In the genomic region with DNA sequence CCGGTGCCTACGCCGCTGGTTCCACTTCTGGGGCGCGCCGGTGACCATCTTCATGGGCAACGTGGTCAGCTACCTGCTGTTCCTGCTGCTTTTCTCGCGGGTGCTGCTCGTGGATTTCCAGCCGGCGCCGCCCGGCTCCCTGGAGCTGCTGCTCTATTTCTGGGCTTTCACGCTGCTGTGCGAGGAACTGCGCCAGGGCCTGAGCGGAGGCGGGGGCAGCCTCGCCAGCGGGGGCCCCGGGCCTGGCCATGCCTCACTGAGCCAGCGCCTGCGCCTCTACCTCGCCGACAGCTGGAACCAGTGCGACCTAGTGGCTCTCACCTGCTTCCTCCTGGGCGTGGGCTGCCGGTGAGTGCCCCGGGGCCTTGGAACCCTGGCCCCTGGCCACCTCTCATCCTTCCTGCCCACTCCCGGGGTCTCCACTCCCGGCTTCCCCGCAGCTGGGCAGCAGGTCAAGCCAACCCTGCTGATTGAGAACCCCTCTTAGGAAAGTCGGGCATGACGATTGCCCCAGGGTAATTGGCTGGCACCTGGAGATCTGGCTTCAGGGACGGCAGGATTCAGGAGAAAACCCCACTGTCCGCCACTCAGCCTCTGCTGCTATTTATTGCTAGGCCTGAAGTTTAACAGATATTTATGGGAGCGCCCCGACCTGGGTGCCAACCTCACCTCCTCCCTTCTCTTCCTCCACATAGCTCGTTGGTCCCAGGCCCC, we compare ENCODE assay signal across 17 cellular contexts. TPM values are rescaled to one million over a fixed set of nuclear protein-coding genes. Genes with fewer than 3 reads are reported as not detected.
DNase-seq lines count a peak whose midpoint lies in the region; ATAC-seq, FAIRE-seq and TF ChIP-seq lines count a peak whose summit lies in the region.
"Had no signal": no experiment of that assay in that cellular context is flagged by ENCODE, and none has a peak within 500 bp of the region (broad histone marks: within the 10 kb centered on the region; RNA-seq: fewer than 3 reads in every experiment).

No MANE protein-coding gene starts in this region.

- H3K27me3 ChIP-seq in K562 (ENCODE audit: control insufficient read depth in 2 of 2, insufficient read depth in 2 of 2, low read length in 2 of 2) = no peaks in the 10 kb centered on the region
- no peaks in the 10 kb centered on the region for H3K27me3 ChIP-seq in transverse colon
- H3K27me3 ChIP-seq: tibial nerve had no signal

- 88% methylated on average over 30 of the region's 40 CpGs for WGBS in K562 (ENCODE audit: insufficient coverage, low coverage, missing lambda C conversion rate)
- WGBS in transverse colon (ENCODE audit: low coverage in 1 of 2), 2 donors = 46% methylated on average over 6 to 26 of the region's 40 CpGs

- intact Hi-C loops in K562 (cut with micrococcal nuclease) (no loop called here), transverse colon (cut with DNase I; ENCODE audit: low total_unique reads) (no loop called here)

- H3K9me1 ChIP-seq in K562 (ENCODE audit: control insufficient read depth, insufficient read depth, low read length) = no peaks in the 10 kb centered on the region

- POLR2A ChIA-PET in K562 (lab: Yijun Ruan, JAX) = interaction anchor here (1.6 kb wide), 1 partner anchor 10 kb away, joined by 4 read pairs; no protein-coding TSS in a partner anchor

- CTCF ChIA-PET in K562 (lab: Yijun Ruan, JAX; ENCODE audit: low intra/inter-chr PET ratio) = interaction anchor here (0.7 kb wide), 1 partner anchor 137 kb away, joined by 5 read pairs; no protein-coding TSS in a partner anchor

- TF ChIP-seq POLR2A in K562 (conservative IDR thresholded peaks at IDR 0.05) (no peak), transverse colon (IDR thresholded peaks at IDR 0.05) (no peak)

- no peak overlapping the region for H3K27ac ChIP-seq in K562 (ENCODE audit: extremely low read depth, low read depth, low read length)
- H3K27ac ChIP-seq in transverse colon = peak overlapping the region; percentile 72 to 84 (median 82)
- H3K27ac ChIP-seq: tibial nerve had no signal

- H3K36me3 ChIP-seq in K562 (ENCODE audit: control insufficient read depth, insufficient read depth, low read length) (peaks cover 14% of the 10 kb centered on the region; the same call in 2 of the 3 replicates), transverse colon (peaks cover 0 to 12% (median 5%) of the 10 kb centered on the region in 4 donors)
- H3K36me3 ChIP-seq: HAP-1 had no signal

- in situ Hi-C loops in K562 (cut with MboI) (no loop called here), transverse colon (cut with MboI; ENCODE audit: low pct_ligation_motif_present in 1 of 4, low pct_unique_long_range_greater_than_20kb in 1 of 4, low sequenced_read_pairs in 3 of 4) (no loop called here)

- H3K4me3 ChIP-seq in K562 (no peak overlapping the region), transverse colon (no peak overlapping the region)
- H3K4me3 ChIP-seq: HAP-1, tibial nerve had no signal

- TF ChIP-seq EP300 in K562 (IDR thresholded peaks at IDR 0.05; ENCODE audit: low read length) (no peak), transverse colon (IDR thresholded peaks at IDR 0.05; ENCODE audit: low read depth) (no peak)

- no peaks in the 10 kb centered on the region for H3K9me3 ChIP-seq in K562 (replicated peaks; ENCODE audit: control insufficient read depth, insufficient read depth, low read depth, low read length)
- no peaks in the 10 kb centered on the region for H3K9me3 ChIP-seq in transverse colon
- H3K9me3 ChIP-seq: HAP-1, tibial nerve had no signal

- H4K20me1 ChIP-seq in K562 (replicated peaks; ENCODE audit: control insufficient read depth, insufficient read depth, low read length) = no peaks in the 10 kb centered on the region

- TF ChIP-seq RAD21 in K562 (CRISPR knock-in tag; conservative IDR thresholded peaks at IDR 0.05 in 1 of 2, IDR thresholded peaks at IDR 0.05 in 1 of 2) = no peak

- no peak for TF ChIP-seq CTCF in K562 (IDR thresholded peaks at IDR 0.05 in 2 of 3, conservative IDR thresholded peaks at IDR 0.05 in 1 of 3; ENCODE audit: insufficient read depth in 2 of 3, low read depth in 1 of 3, low read length in 3 of 3)
- TF ChIP-seq CTCF in transverse colon (IDR thresholded peaks at IDR 0.05) = no peak

- BruUV-seq in K562 (replicated peaks; lab: Mats Ljungman, UMichigan) = no TSS peak

- no peak overlapping the region for H3K9ac ChIP-seq in K562 (ENCODE audit: insufficient read depth in 1 of 2, low read depth in 2 of 2, low read length in 2 of 2)

- DNase-seq in NCI-H146 (lab: John Stamatoyannopoulos, UW) = peak; percentile 45
- no peak for DNase-seq in NCI-H146 treated with DMSO at 0.1 percent for 48 hours (lab: John Stamatoyannopoulos, UW; ENCODE audit: unreplicated experiment)
- DNase-seq in K562 (ENCODE audit: extremely low read depth in 1 of 4, low spot score in 3 of 4) = peak in 3 of 4 experiments; percentile 2 to 3 (median 2)
- peak; percentile 86 for DNase-seq in left kidney (ENCODE audit: low read depth, low spot score)
- peak; percentile 59 for DNase-seq in transverse colon
- no peak for DNase-seq in T-helper 1 cell
- DNase-seq in mesenteric fat pad (ENCODE audit: low spot score) = no peak
- no peak for DNase-seq in medulla oblongata (ENCODE audit: extremely low spot score)
- DNase-seq: activated CD8-positive, alpha-beta T cell treated with anti-CD3 and anti-CD28 coated beads, Interleukin-2, amount 10 ng/mL, durations not matched to agents 7 days and 5 days; activated naive CD4-positive, alpha-beta T cell treated with anti-CD3 and anti-CD28 coated beads, Interleukin-2, amount 10 ng/mL, durations not matched to agents 7 days and 5 days; NCI-H1930; T1000 had no signal

- H3K4me1 ChIP-seq in K562 (replicated peaks in 1 of 2; ENCODE audit: control insufficient read depth in 2 of 2, insufficient read depth in 2 of 2, low read length in 2 of 2) (peaks cover 0 to 11% of the 10 kb centered on the region in 2 experiments; a peak in 3 of 5 replicates), transverse colon (peaks cover 9 to 73% (median 48%) of the 10 kb centered on the region in 4 donors)
- H3K4me1 ChIP-seq: HAP-1, tibial nerve had no signal

- no peaks in the 10 kb centered on the region for H3K79me2 ChIP-seq in K562 (ENCODE audit: control insufficient read depth, insufficient read depth, low read length)

- H3K4me2 ChIP-seq in K562 (ENCODE audit: insufficient read depth, low read length) = no peak overlapping the region

- H2AFZ ChIP-seq in K562 (ENCODE audit: low read depth, low read length) = no peak overlapping the region

- ATAC-seq in K562 = no peak
- ATAC-seq: activated CD8-positive, alpha-beta T cell treated with anti-CD3 and anti-CD28 coated beads, Interleukin-2, amount 10 ng/mL, durations not matched to agents 7 days and 5 days; Panc1 had no signal

- no peak for FAIRE-seq in K562 (lab: Jason Lieb, UNC)
- FAIRE-seq: A204.1, GM12891 had no signal

RNA-seq across cellular contexts. Expression of gene TRPM4, which starts 39.1 kb away (rescaled TPM):
- 86.3 and 161 TPM in 2 replicates for total RNA-seq in K562 (2011; cell fraction: chromatin; rRNA removed; ENCODE audit: low replicate concordance)
- 82.0 and 87.9 TPM in 2 replicates for total RNA-seq in K562 (2011; cell fraction: nucleolus; rRNA removed)
- 97.8 and 143 TPM in 2 replicates for total RNA-seq in K562 (2011; cell fraction: nucleoplasm; rRNA removed)
- total RNA-seq in K562 (2014; rRNA removed) = 35.3 and 37.3 TPM in 2 replicates
- total RNA-seq in K562 (2014; rRNA removed; fragmentation: Illumina TruSeq; extraction: Trizol) = 7.9 and 8.3 TPM in 2 replicates
- 15.0 and 15.2 TPM in 2 replicates for total RNA-seq in K562 (2015; rRNA removed; fragmentation: Illumina TruSeq; extraction: Trizol)
- total RNA-seq in K562 (2021) = 34.6 and 37.8 TPM in 2 replicates
- polyA plus RNA-seq in K562 (2011; rRNA removed) = 19.2 and 20.5 TPM in 2 replicates
- 21.6 and 37.6 TPM in 2 replicates for polyA plus RNA-seq in K562 (2011; cell fraction: cytosol; rRNA removed)
- polyA plus RNA-seq in K562 (2011; cell fraction: nucleus; rRNA removed) = 66.9 and 85.9 TPM in 2 replicates
- 26.9 and 31.4 TPM in 2 replicates for polyA plus RNA-seq in K562 (2012)
- 14.7 and 25.2 TPM in 2 replicates for polyA plus RNA-seq in K562 (2014; fragmentation: Illumina TruSeq; extraction: Trizol)
- polyA plus RNA-seq in K562 (2014; fragmentation: Nextera tagmentation; extraction: Ambion mirVana) = 1 to 10 TPM; 6.5 to 7.9 TPM
- polyA plus RNA-seq in K562 (2014; rRNA removed) = 45.4 and 56.6 TPM in 2 replicates
- polyA minus RNA-seq in K562 (2011; rRNA and poly(A)+ RNA removed) = 5.8 and 8.2 TPM in 2 replicates
- 14.5 and 15.4 TPM in 2 replicates for polyA minus RNA-seq in K562 (2011; cell fraction: cytosol; rRNA and poly(A)+ RNA removed)
- 16.0 and 19.0 TPM in 2 replicates for polyA minus RNA-seq in K562 (2011; cell fraction: nucleus; rRNA and poly(A)+ RNA removed)
- total RNA-seq in transverse colon = 100 to 1,000 TPM; 247 to 884 (median 568) TPM
- total RNA-seq in mesenteric fat pad = 17.0 TPM
- total RNA-seq: activated CD8-positive, alpha-beta T cell treated with anti-CD3 and anti-CD28 coated beads, Interleukin-2, amount 10 ng/mL, durations not matched to agents 7 days and 5 days had no signal

RNA-seq across cellular contexts. Expression of gene HRC, which starts 41.5 kb away (rescaled TPM):
- total RNA-seq in K562 (2011; cell fraction: chromatin; rRNA removed; ENCODE audit: low replicate concordance) = 32.2 and 45.2 TPM in 2 replicates
- 32.8 and 33.2 TPM in 2 replicates for total RNA-seq in K562 (2011; cell fraction: nucleolus; rRNA removed)
- total RNA-seq in K562 (2011; cell fraction: nucleoplasm; rRNA removed) = 43.6 and 52.1 TPM in 2 replicates
- total RNA-seq in K562 (2014; rRNA removed) (15.6 and 20.8 TPM in 2 replicates), K562 (2014; rRNA removed; fragmentation: Illumina TruSeq; extraction: Trizol) (10.0 and 11.7 TPM in 2 replicates), K562 (2015; rRNA removed; fragmentation: Illumina TruSeq; extraction: Trizol) (15.9 and 16.1 TPM in 2 replicates), K562 (2021) (14.8 and 15.6 TPM in 2 replicates), transverse colon (under 1 TPM in 2 of 4 donors, not detected in 2; 0.16 to 0.82 TPM), mesenteric fat pad (1.3 TPM)
- polyA plus RNA-seq in K562 (2011; rRNA removed) (13.1 and 22.3 TPM in 2 replicates), K562 (2014; fragmentation: Illumina TruSeq; extraction: Trizol) (17.9 and 18.7 TPM in 2 replicates), K562 (2014; fragmentation: Nextera tagmentation; extraction: Ambion mirVana) (1 to 10 TPM in 1 of 2 experiments, under 1 TPM in 1; 0.66 to 1.2 TPM), K562 (2014; rRNA removed) (11.8 and 13.7 TPM in 2 replicates)
- polyA plus RNA-seq in K562 (2011; cell fraction: cytosol; rRNA removed) = 12.4 and 22.9 TPM in 2 replicates
- polyA plus RNA-seq in K562 (2011; cell fraction: nucleus; rRNA removed) = 28.6 and 29.0 TPM in 2 replicates
- 15.3 and 17.4 TPM in 2 replicates for polyA plus RNA-seq in K562 (2012)
- polyA minus RNA-seq in K562 (2011; rRNA and poly(A)+ RNA removed) = 18.4 and 24.8 TPM in 2 replicates
- polyA minus RNA-seq in K562 (2011; cell fraction: cytosol; rRNA and poly(A)+ RNA removed) = 7.2 and 13.7 TPM in 2 replicates
- 4.0 and 6.3 TPM in 2 replicates for polyA minus RNA-seq in K562 (2011; cell fraction: nucleus; rRNA and poly(A)+ RNA removed)
- total RNA-seq: activated CD8-positive, alpha-beta T cell treated with anti-CD3 and anti-CD28 coated beads, Interleukin-2, amount 10 ng/mL, durations not matched to agents 7 days and 5 days had no signal

Comparison
In these comparisons a context has a peak if more than half of its experiments do, and no peak if none do; other contexts are left out.
1. DNase-seq: peak in NCI-H146 (single experiment), K562 (3 of 4), left kidney (single experiment) and transverse colon (single experiment); none in NCI-H146 treated with DMSO at 0.1 percent for 48 hours (single experiment), T-helper 1 cell (0 of 5), mesenteric fat pad (single experiment) and medulla oblongata (single experiment).